In genomic region chr6:167567142-167568033, GRCh38 we compare ENCODE assay signal across 1 cellular context.
A peak's percentile ranks its signal among the peaks of the same experiment; 100 is the strongest.
TF ChIP-seq lines count a peak whose summit lies in the region.

No MANE protein-coding gene starts in this region.

TF ChIP-seq in K562, 482 proteins besides CTCF, POLR2A, EP300 and RAD21 (continued from another document):
- no peak for TF ChIP-seq MGA (IDR thresholded peaks at IDR 0.05)
- peak; percentile 22; the same call in 1 of the 2 replicates for TF ChIP-seq MAFK (IDR thresholded peaks at IDR 0.05; ENCODE audit: low read length)
- peak; percentile 61; the same call in 1 of the 2 replicates for TF ChIP-seq NFE2 (IDR thresholded peaks at IDR 0.05; ENCODE audit: low read depth)
- TF ChIP-seq L3MBTL2 (IDR thresholded peaks at IDR 0.05) = no peak
- no peak for TF ChIP-seq PREB (CRISPR knock-in tag; IDR thresholded peaks at IDR 0.05)
- peak; percentile 50; the same call in 1 of the 2 replicates for TF ChIP-seq NFE2L1 (tag; IDR thresholded peaks at IDR 0.05; ENCODE audit: borderline replicate concordance, low read depth)
- 0 out of 2 replicates have a peak, but pooled peaks have one; percentile 31 for TF ChIP-seq EZH2 (IDR thresholded peaks at IDR 0.05; ENCODE audit: borderline replicate concordance, low read depth, low read length)
- TF ChIP-seq NR4A1 (CRISPR knock-in tag; IDR thresholded peaks at IDR 0.05) = no peak
- TF ChIP-seq NR4A1 (tag; IDR thresholded peaks at IDR 0.05) = peak; percentile 42; the same call in 1 of the 2 replicates
